1 cellular context compared by ENCODE assay signal in the genomic region with DNA sequence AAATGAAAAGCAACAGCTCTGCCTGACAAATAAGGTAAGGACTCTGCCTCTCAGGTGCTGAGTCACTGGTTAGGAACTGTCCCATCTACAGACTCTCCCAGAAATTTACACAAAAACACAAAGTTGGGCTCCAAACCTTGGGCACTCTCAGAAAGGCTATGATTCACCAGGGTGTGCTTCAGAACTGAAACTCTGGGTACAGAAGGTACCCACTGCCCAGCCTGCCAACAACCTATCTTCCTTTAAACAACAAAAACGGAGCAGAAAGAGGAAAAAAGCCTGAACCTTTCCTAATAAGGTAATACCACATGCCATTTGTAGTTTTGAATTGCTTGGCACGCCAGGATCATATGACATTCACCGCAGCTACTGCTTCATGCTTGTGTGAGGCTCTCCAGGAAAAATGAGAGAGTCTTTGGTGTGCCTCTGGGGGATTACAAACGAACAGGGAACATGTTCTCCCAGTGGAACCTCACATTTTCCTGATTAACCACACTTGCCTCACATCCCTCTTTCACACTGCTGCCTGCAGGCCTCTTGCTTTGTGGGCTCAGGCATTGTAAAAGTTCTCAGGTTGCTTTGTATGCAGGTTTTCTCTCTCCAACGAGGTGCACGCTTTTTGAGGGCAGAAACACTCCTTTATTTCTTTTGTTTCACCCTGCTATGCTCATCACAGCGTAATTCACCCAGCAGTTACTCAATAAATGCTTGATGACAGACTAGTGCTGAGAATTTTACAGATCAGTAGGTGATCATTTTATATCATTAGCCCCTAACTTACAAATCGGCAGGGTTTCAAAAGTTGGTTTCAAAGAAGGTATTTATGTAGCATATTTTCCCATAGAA.
TF ChIP-seq lines count a peak whose summit lies in the region.

No MANE protein-coding gene starts in this region.

TF ChIP-seq in HEK293, 187 proteins besides CTCF, POLR2A, EP300 and RAD21 (continued from another document):
- TF ChIP-seq, protein P1, sequence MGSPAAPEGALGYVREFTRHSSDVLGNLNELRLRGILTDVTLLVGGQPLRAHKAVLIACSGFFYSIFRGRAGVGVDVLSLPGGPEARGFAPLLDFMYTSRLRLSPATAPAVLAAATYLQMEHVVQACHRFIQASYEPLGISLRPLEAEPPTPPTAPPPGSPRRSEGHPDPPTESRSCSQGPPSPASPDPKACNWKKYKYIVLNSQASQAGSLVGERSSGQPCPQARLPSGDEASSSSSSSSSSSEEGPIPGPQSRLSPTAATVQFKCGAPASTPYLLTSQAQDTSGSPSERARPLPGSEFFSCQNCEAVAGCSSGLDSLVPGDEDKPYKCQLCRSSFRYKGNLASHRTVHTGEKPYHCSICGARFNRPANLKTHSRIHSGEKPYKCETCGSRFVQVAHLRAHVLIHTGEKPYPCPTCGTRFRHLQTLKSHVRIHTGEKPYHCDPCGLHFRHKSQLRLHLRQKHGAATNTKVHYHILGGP (tag by site-specific recombination; IDR thresholded peaks at IDR 0.05): peak; percentile 97
- TF ChIP-seq, protein P2, sequence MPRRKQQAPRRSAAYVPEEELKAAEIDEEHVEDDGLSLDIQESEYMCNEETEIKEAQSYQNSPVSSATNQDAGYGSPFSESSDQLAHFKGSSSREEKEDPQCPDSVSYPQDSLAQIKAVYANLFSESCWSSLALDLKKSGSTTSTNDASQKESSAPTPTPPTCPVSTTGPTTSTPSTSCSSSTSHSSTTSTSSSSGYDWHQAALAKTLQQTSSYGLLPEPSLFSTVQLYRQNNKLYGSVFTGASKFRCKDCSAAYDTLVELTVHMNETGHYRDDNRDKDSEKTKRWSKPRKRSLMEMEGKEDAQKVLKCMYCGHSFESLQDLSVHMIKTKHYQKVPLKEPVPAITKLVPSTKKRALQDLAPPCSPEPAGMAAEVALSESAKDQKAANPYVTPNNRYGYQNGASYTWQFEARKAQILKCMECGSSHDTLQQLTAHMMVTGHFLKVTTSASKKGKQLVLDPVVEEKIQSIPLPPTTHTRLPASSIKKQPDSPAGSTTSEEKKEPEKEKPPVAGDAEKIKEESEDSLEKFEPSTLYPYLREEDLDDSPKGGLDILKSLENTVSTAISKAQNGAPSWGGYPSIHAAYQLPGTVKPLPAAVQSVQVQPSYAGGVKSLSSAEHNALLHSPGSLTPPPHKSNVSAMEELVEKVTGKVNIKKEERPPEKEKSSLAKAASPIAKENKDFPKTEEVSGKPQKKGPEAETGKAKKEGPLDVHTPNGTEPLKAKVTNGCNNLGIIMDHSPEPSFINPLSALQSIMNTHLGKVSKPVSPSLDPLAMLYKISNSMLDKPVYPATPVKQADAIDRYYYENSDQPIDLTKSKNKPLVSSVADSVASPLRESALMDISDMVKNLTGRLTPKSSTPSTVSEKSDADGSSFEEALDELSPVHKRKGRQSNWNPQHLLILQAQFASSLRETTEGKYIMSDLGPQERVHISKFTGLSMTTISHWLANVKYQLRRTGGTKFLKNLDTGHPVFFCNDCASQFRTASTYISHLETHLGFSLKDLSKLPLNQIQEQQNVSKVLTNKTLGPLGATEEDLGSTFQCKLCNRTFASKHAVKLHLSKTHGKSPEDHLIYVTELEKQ (tag by site-specific recombination; IDR thresholded peaks at IDR 0.05; ENCODE audit: borderline replicate concordance): peak; percentile 21; the same call in 1 of the 2 replicates
- TF ChIP-seq ZNF169 (tag by site-specific recombination; IDR thresholded peaks at IDR 0.05): no peak
- no peak for TF ChIP-seq ZNF202 (tag by site-specific recombination; IDR thresholded peaks at IDR 0.05; ENCODE audit: borderline replicate concordance)
- peak; percentile 66 for TF ChIP-seq WT1 (tag by site-specific recombination; IDR thresholded peaks at IDR 0.05)
- no peak for TF ChIP-seq SCRT1 (tag by site-specific recombination; IDR thresholded peaks at IDR 0.05; ENCODE audit: borderline replicate concordance)
- TF ChIP-seq ZNF660 (tag by site-specific recombination; IDR thresholded peaks at IDR 0.05): peak; percentile 36
- TF ChIP-seq ZNF366 (tag by site-specific recombination; conservative IDR thresholded peaks at IDR 0.05): peak; percentile 91
- TF ChIP-seq, protein P3, sequence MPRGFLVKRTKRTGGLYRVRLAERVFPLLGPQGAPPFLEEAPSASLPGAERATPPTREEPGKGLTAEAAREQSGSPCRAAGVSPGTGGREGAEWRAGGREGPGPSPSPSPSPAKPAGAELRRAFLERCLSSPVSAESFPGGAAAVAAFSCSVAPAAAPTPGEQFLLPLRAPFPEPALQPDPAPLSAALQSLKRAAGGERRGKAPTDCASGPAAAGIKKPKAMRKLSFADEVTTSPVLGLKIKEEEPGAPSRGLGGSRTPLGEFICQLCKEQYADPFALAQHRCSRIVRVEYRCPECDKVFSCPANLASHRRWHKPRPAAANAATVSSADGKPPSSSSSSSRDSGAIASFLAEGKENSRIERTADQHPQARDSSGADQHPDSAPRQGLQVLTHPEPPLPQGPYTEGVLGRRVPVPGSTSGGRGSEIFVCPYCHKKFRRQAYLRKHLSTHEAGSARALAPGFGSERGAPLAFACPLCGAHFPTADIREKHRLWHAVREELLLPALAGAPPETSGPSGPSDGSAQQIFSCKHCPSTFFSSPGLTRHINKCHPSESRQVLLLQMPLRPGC (tag by site-specific recombination; IDR thresholded peaks at IDR 0.05): peak; percentile 68
- TF ChIP-seq ZXDB (tag by site-specific recombination; IDR thresholded peaks at IDR 0.05): peak; percentile 48; the same call in 1 of the 2 replicates
- TF ChIP-seq ZIC2 (tag by site-specific recombination; IDR thresholded peaks at IDR 0.05): no peak; the same call in 1 of the 2 replicates
